ENCODE assay signal across 17 cellular contexts in genomic region chr1:11311816-11312755, GRCh38. TPM values are rescaled to one million over a fixed set of nuclear protein-coding genes. Genes with fewer than 3 reads are reported as not detected.
DNase-seq lines count a peak whose midpoint lies in the region; ATAC-seq, FAIRE-seq and TF ChIP-seq lines count a peak whose summit lies in the region.
"Had no signal": no experiment of that assay in that cellular context is flagged by ENCODE, and none has a peak within 500 bp of the region (broad histone marks: within the 10 kb centered on the region; RNA-seq: fewer than 3 reads in every experiment).

No MANE protein-coding gene starts in this region.

- CTCF ChIA-PET in HEK293 (lab: Yijun Ruan, JAX): interaction anchor here (0.5 to 1.6 kb wide), 6 partner anchors 8 to 176 kb away, joined by 3 to 6 read pairs (median 3); partner anchors contain the start of gene DISP3

- no peaks in the 10 kb centered on the region for H3K9me3 ChIP-seq in HEK293 (ENCODE audit: control insufficient read depth, insufficient read depth, low read depth, low read length)
- H3K9me3 ChIP-seq in keratinocyte (ENCODE audit: control insufficient read depth, low read depth, low read length): no peaks in the 10 kb centered on the region
- H3K9me3 ChIP-seq: Caco-2 had no signal

- H3K36me3 ChIP-seq in HEK293 (ENCODE audit: control insufficient read depth in 2 of 2, insufficient read depth in 1 of 2, low read length in 2 of 2) (no peaks in the 10 kb centered on the region), keratinocyte (ENCODE audit: control insufficient read depth in 2 of 2, extremely low read depth in 1 of 2, insufficient read depth in 2 of 2, low read length in 2 of 2) (no peaks in the 10 kb centered on the region)

- H3K4me3 ChIP-seq in HEK293 (ENCODE audit: low read depth, low read length): no peak overlapping the region
- H3K4me3 ChIP-seq in keratinocyte (ENCODE audit: control insufficient read depth in 2 of 3, extremely low read depth in 1 of 3, insufficient read depth in 2 of 3, low read depth in 1 of 3, low read length in 3 of 3): no peak overlapping the region
- H3K4me3 ChIP-seq: GM23248, SK-N-MC had no signal

- no peak overlapping the region for H3K9ac ChIP-seq in keratinocyte (ENCODE audit: control insufficient read depth, extremely low read depth, insufficient read depth, low read length)
- H3K9ac ChIP-seq: GM23248 had no signal

- no peaks in the 10 kb centered on the region for H3K27me3 Mint-ChIP-seq in activated T-helper 17 cell treated with anti-CD3 and anti-CD28 coated beads, Interleukin-2, amount 50 U/mL, for 72 hours

- FAIRE-seq in keratinocyte (lab: Jason Lieb, UNC): peak; percentile 20

- no peaks in the 10 kb centered on the region for H3K9me3 Mint-ChIP-seq in activated T-helper 17 cell treated with anti-CD3 and anti-CD28 coated beads, Interleukin-2, amount 50 U/mL, for 72 hours

- POLR2A ChIA-PET in HEK293 (lab: Yijun Ruan, JAX): no interaction called here

- no peaks in the 10 kb centered on the region for H3K27me3 ChIP-seq in keratinocyte (ENCODE audit: control insufficient read depth, extremely low read depth, insufficient read depth, low read length)

- H3K36me3 Mint-ChIP-seq in activated T-helper 17 cell treated with anti-CD3 and anti-CD28 coated beads, Interleukin-2, amount 50 U/mL, for 72 hours (ENCODE audit: low read depth): no peaks in the 10 kb centered on the region
- H3K36me3 Mint-ChIP-seq: CD4-positive, CD25-positive, alpha-beta regulatory T cell had no signal

- H3K4me1 ChIP-seq in HEK293 (ENCODE audit: control insufficient read depth, insufficient read depth, low read length) (no peaks in the 10 kb centered on the region), keratinocyte (ENCODE audit: control insufficient read depth, extremely low read depth, insufficient read depth, low read length) (peaks cover 19% of the 10 kb centered on the region)
- H3K4me1 ChIP-seq: Caco-2 had no signal

- ATAC-seq in activated T-helper 17 cell treated with anti-CD3 and anti-CD28 coated beads, Interleukin-2, amount 50 U/mL, for 72 hours (replicated peaks): no peak
- ATAC-seq: Right ventricle myocardium inferior had no signal

- no peaks in the 10 kb centered on the region for H4K20me1 ChIP-seq in keratinocyte (ENCODE audit: control insufficient read depth, extremely low read depth, insufficient read depth, low read length)

- H3K27ac Mint-ChIP-seq in activated T-helper 17 cell treated with anti-CD3 and anti-CD28 coated beads, Interleukin-2, amount 50 U/mL, for 72 hours: peak overlapping the region; percentile 68

- peaks cover 6% of the 10 kb centered on the region for H3K4me1 Mint-ChIP-seq in activated T-helper 17 cell treated with anti-CD3 and anti-CD28 coated beads, Interleukin-2, amount 50 U/mL, for 72 hours

- TF ChIP-seq CTCF in HEK293 (tag by site-specific recombination; IDR thresholded peaks at IDR 0.05): no peak
- no peak for TF ChIP-seq CTCF in keratinocyte (optimal IDR thresholded peaks at IDR 0.05 in 1 of 3, IDR thresholded peaks at IDR 0.05 in 1 of 3, conservative IDR thresholded peaks at IDR 0.05 in 1 of 3; ENCODE audit: extremely low read depth in 1 of 3, insufficient read depth in 2 of 3, low read length in 3 of 3)

- DNase-seq in NCI-H524 (lab: John Stamatoyannopoulos, UW) (peak; percentile 87 to 92), keratinocyte (ENCODE audit: low read depth, low spot score) (no peak), substantia nigra (lab: John Stamatoyannopoulos, UW) (no peak), RKO (ENCODE audit: low spot score) (no peak), NCI-H128 (lab: John Stamatoyannopoulos, UW; ENCODE audit: unreplicated experiment) (no peak)
- DNase-seq: Caco-2; CD4-positive, CD25-positive, alpha-beta regulatory T cell; DMS79; GM23248; KG1; NCI-H2107; NCI-H2227 treated with DMSO at 0.1 percent for 48 hours; NCI-H748 treated with DMSO at 0.1 percent for 48 hours had no signal

- no peaks in the 10 kb centered on the region for H3K9me1 ChIP-seq in keratinocyte (ENCODE audit: control insufficient read depth, extremely low read depth, insufficient read depth, low read length)

- peak overlapping the region; percentile 49 for H2AFZ ChIP-seq in keratinocyte (ENCODE audit: control insufficient read depth, low read length)
- H2AFZ ChIP-seq: GM23248 had no signal

- peak overlapping the region; percentile 25 for H3K4me2 ChIP-seq in keratinocyte (ENCODE audit: control insufficient read depth, extremely low read depth, insufficient read depth, low read depth, low read length)

- dilution Hi-C loops in keratinocyte (cut with MboI; ENCODE audit: extremely low pct_ligation_motif_present, low sequenced_read_pairs): no loop called here

- H3K27ac ChIP-seq in HEK293 (ENCODE audit: extremely low read depth, low read depth, low read length) (no peak overlapping the region), keratinocyte (ENCODE audit: control insufficient read depth, insufficient read depth, low read length) (no peak overlapping the region), substantia nigra (ENCODE audit: low read depth, low read length, poor library complexity, severe bottlenecking) (no peak overlapping the region)
- H3K27ac ChIP-seq: GM23248, SK-N-MC had no signal

- no peaks in the 10 kb centered on the region for H3K79me2 ChIP-seq in keratinocyte (ENCODE audit: control insufficient read depth, insufficient read depth, low read length)

- no peak overlapping the region for H3K4me3 Mint-ChIP-seq in activated T-helper 17 cell treated with anti-CD3 and anti-CD28 coated beads, Interleukin-2, amount 50 U/mL, for 72 hours
- H3K4me3 Mint-ChIP-seq: CD4-positive, CD25-positive, alpha-beta regulatory T cell had no signal

TF ChIP-seq in HEK293, 187 proteins besides CTCF, POLR2A, EP300 and RAD21:
- TF ChIP-seq BCL11A (tag by site-specific recombination; IDR thresholded peaks at IDR 0.05; ENCODE audit: low read depth) (no peak), ZIC2 (tag by site-specific recombination; IDR thresholded peaks at IDR 0.05) (peak; percentile 39; the same call in 1 of the 2 replicates)

RNA-seq across cellular contexts. Expression of gene UBIAD1, which starts 39.1 kb away (rescaled TPM):
- total RNA-seq in activated T-helper 17 cell treated with anti-CD3 and anti-CD28 coated beads, Interleukin-2, amount 50 U/mL, for 72 hours: 10 to 100 TPM; 17.8 to 43.8 TPM
- polyA plus RNA-seq in keratinocyte: 9.7 to 15.9 TPM (median 9.9 TPM) in 3 replicates
- 1.2 TPM for polyA plus RNA-seq in keratinocyte (2011; ENCODE audit: low read depth)
- polyA plus RNA-seq in keratinocyte (2011; cell fraction: cytosol; rRNA removed): 8.9 and 9.1 TPM in 2 replicates
- 11.6 and 11.9 TPM in 2 replicates for polyA plus RNA-seq in keratinocyte (2011; cell fraction: nucleus; rRNA removed)
- polyA plus RNA-seq in keratinocyte (2012; ENCODE audit: low replicate concordance): 8.0 and 12.2 TPM in 2 replicates
- polyA minus RNA-seq in keratinocyte: 17.1 to 29.1 TPM (median 20.1 TPM) in 3 replicates
- polyA minus RNA-seq in keratinocyte (2011; cell fraction: cytosol; rRNA and poly(A)+ RNA removed): 13.4 TPM
- 9.9 and 16.3 TPM in 2 replicates for polyA minus RNA-seq in keratinocyte (2011; cell fraction: nucleus; rRNA and poly(A)+ RNA removed)

RNA-seq across cellular contexts. Expression of gene MTOR, which starts 49.7 kb away (rescaled TPM):
- 10 to 100 TPM; 22.4 to 38.0 TPM for total RNA-seq in activated T-helper 17 cell treated with anti-CD3 and anti-CD28 coated beads, Interleukin-2, amount 50 U/mL, for 72 hours
- polyA plus RNA-seq in keratinocyte: 30.2 to 34.2 TPM (median 31.5 TPM) in 3 replicates
- 21.8 TPM for polyA plus RNA-seq in keratinocyte (2011; ENCODE audit: low read depth)
- polyA plus RNA-seq in keratinocyte (2011; cell fraction: cytosol; rRNA removed): 23.9 and 27.8 TPM in 2 replicates
- polyA plus RNA-seq in keratinocyte (2011; cell fraction: nucleus; rRNA removed): 84.0 and 91.6 TPM in 2 replicates
- 16.1 and 32.7 TPM in 2 replicates for polyA plus RNA-seq in keratinocyte (2012; ENCODE audit: low replicate concordance)
- 73.2 to 92.8 TPM (median 88.4 TPM) in 3 replicates for polyA minus RNA-seq in keratinocyte
- 37.4 TPM for polyA minus RNA-seq in keratinocyte (2011; cell fraction: cytosol; rRNA and poly(A)+ RNA removed)
- polyA minus RNA-seq in keratinocyte (2011; cell fraction: nucleus; rRNA and poly(A)+ RNA removed): 61.8 and 96.3 TPM in 2 replicates

Comparison
In these comparisons a context has a peak if more than half of its experiments do, and no peak if none do; other contexts are left out.
1. DNase-seq: peak in NCI-H524 (2 of 2); none in keratinocyte (single experiment), substantia nigra (0 of 49), RKO (single experiment) and NCI-H128 (single experiment).